Comparison of ENCODE assay signal across 22 cellular contexts in genomic region chr9:98972641-98973545, GRCh38. TPM values are rescaled to one million over a fixed set of nuclear protein-coding genes. Genes with fewer than 3 reads are reported as not detected.
DNase-seq lines count a peak whose midpoint lies in the region; ATAC-seq and TF ChIP-seq lines count a peak whose summit lies in the region.
"Had no signal": no experiment of that assay in that cellular context is flagged by ENCODE, and none has a peak within 500 bp of the region (broad histone marks: within the 10 kb centered on the region; RNA-seq: fewer than 3 reads in every experiment).

No MANE protein-coding gene starts in this region.

- H3K9ac ChIP-seq in rectal smooth muscle tissue (ENCODE audit: low read length): no peak overlapping the region
- H3K9ac ChIP-seq: neural progenitor cell had no signal

- in situ Hi-C loops in transverse colon (cut with MboI; ENCODE audit: low pct_ligation_motif_present in 1 of 4, low pct_unique_long_range_greater_than_20kb in 1 of 4, low sequenced_read_pairs in 3 of 4): no loop called here

- no peak overlapping the region for H3K27ac Mint-ChIP-seq in T-helper 2 cell treated with Interferon-gamma antibody and Interleukin-4, amounts not matched to agents 5 μg/mL and 100 μg/mL, for 36 hours
- H3K27ac Mint-ChIP-seq: activated CD8-positive, alpha-beta T cell treated with anti-CD3 and anti-CD28 coated beads for 36 hours had no signal

- H3K4me1 ChIP-seq in heart left ventricle (peaks cover 6 to 98% (median 66%) of the 10 kb centered on the region in 12 donors), esophagus muscularis mucosa (peaks cover 64 to 100% (median 98%) of the 10 kb centered on the region in 4 donors), rectal smooth muscle tissue (ENCODE audit: control insufficient read depth, insufficient read depth, low read length) (peaks cover 71% of the 10 kb centered on the region), transverse colon (peaks cover 10 to 34% (median 18%) of the 10 kb centered on the region in 4 donors)
- H3K4me1 ChIP-seq: Caco-2, foreskin keratinocyte had no signal

- peaks cover 0 to 6% (median 0%) of the 10 kb centered on the region in 9 donors for H3K36me3 ChIP-seq in heart left ventricle
- no peaks in the 10 kb centered on the region for H3K36me3 ChIP-seq in esophagus muscularis mucosa
- H3K36me3 ChIP-seq in rectal smooth muscle tissue (ENCODE audit: control insufficient read depth, insufficient read depth, low read length): no peaks in the 10 kb centered on the region
- H3K36me3 ChIP-seq in transverse colon: no peaks in the 10 kb centered on the region
- H3K36me3 ChIP-seq: neural progenitor cell had no signal

- peaks cover 0 to 5% (median 0%) of the 10 kb centered on the region in 12 donors for H3K9me3 ChIP-seq in heart left ventricle
- H3K9me3 ChIP-seq in esophagus muscularis mucosa: no peaks in the 10 kb centered on the region
- H3K9me3 ChIP-seq in transverse colon: no peaks in the 10 kb centered on the region
- H3K9me3 ChIP-seq: Caco-2 had no signal

- H3K36me3 Mint-ChIP-seq in T-helper 2 cell treated with Interferon-gamma antibody and Interleukin-4, amounts not matched to agents 5 μg/mL and 100 μg/mL, for 36 hours (ENCODE audit: low read depth): no peaks in the 10 kb centered on the region
- H3K36me3 Mint-ChIP-seq: neural progenitor cell had no signal

- DNase-seq in heart left ventricle (no peak), left ventricle myocardium superior (no peak), esophagus muscularis mucosa (ENCODE audit: extremely low spot score) (no peak), transverse colon (no peak), foreskin fibroblast (no peak)
- no peak for DNase-seq in T-helper 2 cell treated with Interferon-gamma antibody and Interleukin-4, amounts not matched to agents 5 μg/mL and 100 μg/mL, for 36 hours (ENCODE audit: low spot score)
- no peak for DNase-seq in activated T-cell treated with anti-CD3 and anti-CD28 coated beads, Interleukin-2, amount 50 U/mL, for 48 hours
- DNase-seq: ACHN; activated CD8-positive, alpha-beta T cell treated with anti-CD3 and anti-CD28 coated beads for 36 hours; activated effector memory CD4-positive, alpha-beta T cell treated with anti-CD3 and anti-CD28 coated beads, Interleukin-2, amount 50 U/mL, for 16 hours; activated T-cell treated with anti-CD3 and anti-CD28 coated beads for 4 hours; Caco-2; foreskin keratinocyte; HCEC 1CT; Kasumi-1; NCI-H187; PC-9; SHP77 treated with DMSO at 0.1 percent for 48 hours; SW 1271 had no signal

- H3K27me3 ChIP-seq in heart left ventricle (peaks cover 0 to 9% (median 0%) of the 10 kb centered on the region in 9 donors), esophagus muscularis mucosa (no peaks in the 10 kb centered on the region), rectal smooth muscle tissue (ENCODE audit: control insufficient read depth, insufficient read depth, low read length) (peaks cover 5% of the 10 kb centered on the region), transverse colon (peaks cover 8% of the 10 kb centered on the region)

- ATAC-seq in heart left ventricle (no peak), left ventricle myocardium superior (no peak)
- ATAC-seq: activated CD8-positive, alpha-beta T cell treated with anti-CD3 and anti-CD28 coated beads for 36 hours; foreskin keratinocyte had no signal

- TF ChIP-seq EP300 in esophagus muscularis mucosa (IDR thresholded peaks at IDR 0.05) (no peak), transverse colon (IDR thresholded peaks at IDR 0.05; ENCODE audit: low read depth) (no peak)

- no peaks in the 10 kb centered on the region for H3K4me1 Mint-ChIP-seq in T-helper 2 cell treated with Interferon-gamma antibody and Interleukin-4, amounts not matched to agents 5 μg/mL and 100 μg/mL, for 36 hours (ENCODE audit: low read depth)

- H3K4me3 ChIP-seq in heart left ventricle (no peak overlapping the region), esophagus muscularis mucosa (no peak overlapping the region), rectal smooth muscle tissue (ENCODE audit: low read length) (no peak overlapping the region), transverse colon (no peak overlapping the region), foreskin fibroblast (ENCODE audit: low read depth in 1 of 2, low read length in 2 of 2) (no peak overlapping the region)
- H3K4me3 ChIP-seq: neural progenitor cell, PC-9 had no signal

- no peak overlapping the region for H3K4me3 Mint-ChIP-seq in T-helper 2 cell treated with Interferon-gamma antibody and Interleukin-4, amounts not matched to agents 5 μg/mL and 100 μg/mL, for 36 hours
- H3K4me3 Mint-ChIP-seq: activated CD8-positive, alpha-beta T cell treated with anti-CD3 and anti-CD28 coated beads for 36 hours; neural progenitor cell had no signal

- no peaks in the 10 kb centered on the region for H3K9me3 Mint-ChIP-seq in T-helper 2 cell treated with Interferon-gamma antibody and Interleukin-4, amounts not matched to agents 5 μg/mL and 100 μg/mL, for 36 hours
- H3K9me3 Mint-ChIP-seq: activated CD8-positive, alpha-beta T cell treated with anti-CD3 and anti-CD28 coated beads for 36 hours; neural progenitor cell had no signal

- H3K27me3 Mint-ChIP-seq in T-helper 2 cell treated with Interferon-gamma antibody and Interleukin-4, amounts not matched to agents 5 μg/mL and 100 μg/mL, for 36 hours (ENCODE audit: low read depth): peaks cover 24% of the 10 kb centered on the region
- H3K27me3 Mint-ChIP-seq: activated CD8-positive, alpha-beta T cell treated with anti-CD3 and anti-CD28 coated beads for 36 hours had no signal

- TF ChIP-seq POLR2A in heart left ventricle (IDR thresholded peaks at IDR 0.05) (no peak), esophagus muscularis mucosa (IDR thresholded peaks at IDR 0.05; ENCODE audit: low read depth) (no peak), transverse colon (IDR thresholded peaks at IDR 0.05) (no peak)

- H3K27ac ChIP-seq in heart left ventricle (peak overlapping the region; percentile 0 to 91 (median 78)), esophagus muscularis mucosa (replicated peaks in 1 of 4) (peak overlapping the region; percentile 84 to 89 (median 87)), rectal smooth muscle tissue (ENCODE audit: low read depth, low read length) (peak overlapping the region; percentile 75), transverse colon (peak overlapping the region; percentile 62 to 71 (median 69))
- H3K27ac ChIP-seq: epithelial cell of prostate, foreskin keratinocyte, neural progenitor cell, PC-9 had no signal

- intact Hi-C loops in heart left ventricle (cut with DNase I) (loop anchor here in 7 of 10 donors (5.0 to 10.0 kb wide), 5 partner anchors 66 to 111 kb away; no protein-coding TSS in a partner anchor), left ventricle myocardium superior (cut with micrococcal nuclease) (no loop called here), esophagus muscularis mucosa (cut with DNase I) (no loop called here), transverse colon (cut with DNase I; ENCODE audit: low total_unique reads) (loop anchor here (10.0 kb wide), 1 partner anchor 172 kb away; no protein-coding TSS in a partner anchor)

- TF ChIP-seq CTCF in heart left ventricle (IDR thresholded peaks at IDR 0.05): no peak
- TF ChIP-seq CTCF in esophagus muscularis mucosa (IDR thresholded peaks at IDR 0.05): no peak
- no peak for TF ChIP-seq CTCF in transverse colon (IDR thresholded peaks at IDR 0.05)
- TF ChIP-seq CTCF in foreskin fibroblast (IDR thresholded peaks at IDR 0.05; ENCODE audit: low read depth, low read length): no peak

- WGBS in heart left ventricle, 4 donors: 54 to 62% (median 60%) methylated on average over 12 of the region's 12 CpGs
- WGBS in esophagus muscularis mucosa: 37% methylated on average over 12 of the region's 12 CpGs
- 43 to 64% methylated on average over 3 to 12 of the region's 12 CpGs for WGBS in transverse colon (ENCODE audit: low coverage in 1 of 2), 2 donors

RNA-seq across cellular contexts. Expression of gene COL15A1, which starts 29.2 kb away (rescaled TPM):
- total RNA-seq in heart left ventricle: 10 to 100 TPM; 24.1 to 81.0 (median 46.7) TPM
- 10 to 100 TPM; 12.4 to 30.8 TPM for polyA plus RNA-seq in heart left ventricle
- total RNA-seq in left ventricle myocardium superior: 47.2 TPM
- total RNA-seq in esophagus muscularis mucosa: 100 to 1,000 TPM; 134 to 256 (median 145) TPM
- 10 to 100 TPM in 2 of 4 donors, 1 to 10 TPM in 2; 4.6 to 51.9 (median 10.7) TPM for total RNA-seq in transverse colon
- total RNA-seq: Caco-2, foreskin keratinocyte, PC-9 had no signal

Comparison
In these comparisons a context has a peak if more than half of its experiments do, and no peak if none do; other contexts are left out.
1. intact Hi-C loops: an anchor here in heart left ventricle (5.0 to 10.0 kb wide) and transverse colon (10.0 kb wide); none called in left ventricle myocardium superior and esophagus muscularis mucosa.